In genomic region chr14:83433618-83434017, GRCh38 we compare ENCODE assay signal across 15 cellular contexts.
DNase-seq lines count a peak whose midpoint lies in the region; ATAC-seq and TF ChIP-seq lines count a peak whose summit lies in the region.
"Had no signal": no experiment of that assay in that cellular context is flagged by ENCODE, and none has a peak within 500 bp of the region (broad histone marks: within the 10 kb centered on the region; RNA-seq: fewer than 3 reads in every experiment).

No MANE protein-coding gene starts in this region.

- no peaks in the 10 kb centered on the region for H3K36me3 Mint-ChIP-seq in HFFc6 (ENCODE audit: low read depth)
- H3K36me3 Mint-ChIP-seq in activated T-cell treated with anti-CD3 and anti-CD28 coated beads, Interleukin-2, amount 50 U/mL, for 72 hours (ENCODE audit: insufficient read depth in 2 of 2), result no peaks in the 10 kb centered on the region
- H3K36me3 Mint-ChIP-seq: CD8-positive, alpha-beta T cell had no signal

- no peak overlapping the region for H3K4me3 Mint-ChIP-seq in HFFc6
- no peak overlapping the region for H3K4me3 Mint-ChIP-seq in activated T-cell treated with anti-CD3 and anti-CD28 coated beads, Interleukin-2, amount 50 U/mL, for 72 hours
- H3K4me3 Mint-ChIP-seq: B cell; CD8-positive, alpha-beta T cell; H9 had no signal

- peaks cover 7% of the 10 kb centered on the region; the same call in 1 of the 2 replicates for H3K4me1 Mint-ChIP-seq in HFFc6 (ENCODE audit: low read depth)
- H3K4me1 Mint-ChIP-seq in activated T-cell treated with anti-CD3 and anti-CD28 coated beads, Interleukin-2, amount 50 U/mL, for 72 hours (ENCODE audit: low read depth), result no peaks in the 10 kb centered on the region
- H3K4me1 Mint-ChIP-seq: B cell, H9 had no signal

- ATAC-seq in activated T-cell treated with anti-CD3 and anti-CD28 coated beads, Interleukin-2, amount 50 U/mL, for 72 hours (replicated peaks in 1 of 2), result no peak
- no peak for ATAC-seq in HG03159 (IDR thresholded peaks at IDR 0.05; ENCODE audit: unreplicated experiment)
- ATAC-seq: CD8-positive, alpha-beta T cell had no signal

- DNase-seq in HCEC 1CT (peak; percentile 34), NCI-H226 (peak; percentile 83), choroid plexus epithelial cell (ENCODE audit: low read depth) (peak; percentile 19), HFFc6 (no peak)
- no peak for DNase-seq in activated T-cell treated with anti-CD3 and anti-CD28 coated beads, Interleukin-2, amount 50 U/mL, for 72 hours
- DNase-seq in NK-92 treated with Interleukin-12 subunit alpha and Interleukin-12 subunit beta, amount 100 ng/mL, for 24 hours (lab: John Stamatoyannopoulos, UW), result no peak
- DNase-seq: 8988T; CD8-positive, alpha-beta T cell; DMS 273 treated with DMSO at 0.1 percent for 48 hours; DMS53; DND-41; H9 had no signal

- no peak overlapping the region for H3K4me3 ChIP-seq in choroid plexus epithelial cell (ENCODE audit: low read depth, low read length)
- H3K4me3 ChIP-seq: BLaER1 treated with 17β-estradiol and CSF1 and Interleukin-3, amounts not matched to agents 10 nM and 100 nM had no signal

- H3K27ac Mint-ChIP-seq in HFFc6, result no peak overlapping the region
- no peak overlapping the region for H3K27ac Mint-ChIP-seq in activated T-cell treated with anti-CD3 and anti-CD28 coated beads, Interleukin-2, amount 50 U/mL, for 72 hours
- H3K27ac Mint-ChIP-seq: B cell; CD8-positive, alpha-beta T cell; H9 had no signal

- H3K9me3 Mint-ChIP-seq in HFFc6, result peaks cover 10% of the 10 kb centered on the region; the same call in 1 of the 2 replicates
- peaks cover 1 to 7% of the 10 kb centered on the region in 2 donors for H3K9me3 Mint-ChIP-seq in activated T-cell treated with anti-CD3 and anti-CD28 coated beads, Interleukin-2, amount 50 U/mL, for 72 hours

- no peaks in the 10 kb centered on the region for H3K27me3 Mint-ChIP-seq in HFFc6 (ENCODE audit: insufficient read depth)
- no peaks in the 10 kb centered on the region for H3K27me3 Mint-ChIP-seq in activated T-cell treated with anti-CD3 and anti-CD28 coated beads, Interleukin-2, amount 50 U/mL, for 72 hours (ENCODE audit: low read depth)
- H3K27me3 Mint-ChIP-seq: B cell had no signal

- TF ChIP-seq CTCF in choroid plexus epithelial cell (conservative IDR thresholded peaks at IDR 0.05; ENCODE audit: low read depth, low read length) (no peak), HFFc6 (IDR thresholded peaks at IDR 0.05) (no peak)

Comparison
In these comparisons a context has a peak if more than half of its experiments do, and no peak if none do; other contexts are left out.
1. DNase-seq: peak in HCEC 1CT (single experiment), NCI-H226 (single experiment) and choroid plexus epithelial cell (single experiment); none in HFFc6 (single experiment), activated T-cell treated with anti-CD3 and anti-CD28 coated beads, Interleukin-2, amount 50 U/mL, for 72 hours (0 of 2) and NK-92 treated with Interleukin-12 subunit alpha and Interleukin-12 subunit beta, amount 100 ng/mL, for 24 hours (single experiment).